ENCODE assay signal across 18 cellular contexts in the genomic region with DNA sequence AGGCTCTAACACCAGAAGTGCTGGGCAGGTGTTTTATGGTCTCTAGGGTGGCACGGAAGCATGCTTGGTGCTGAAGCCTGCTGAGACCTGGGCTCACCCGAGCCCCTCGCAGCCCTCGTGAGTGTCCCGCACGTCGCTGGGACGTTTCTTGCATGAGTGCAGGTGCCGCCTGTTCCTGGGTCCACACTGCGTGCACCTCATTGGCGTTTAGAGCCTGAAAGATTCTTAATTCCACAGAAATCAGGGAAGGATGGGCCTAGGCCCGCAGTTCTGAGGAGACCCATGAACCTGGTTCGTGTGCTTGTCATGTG.
"Had no signal": no experiment of that assay in that cellular context is flagged by ENCODE, and none has a peak within 500 bp of the region (broad histone marks: within the 10 kb centered on the region; RNA-seq: fewer than 3 reads in every experiment).

No MANE protein-coding gene starts in this region.

- H3K27me3 Mint-ChIP-seq: naive thymus-derived CD8-positive, alpha-beta T cell had no signal

- DNase-seq: cerebellar nuclear complex; effector CD4-positive, alpha-beta T cell; endodermal cell; erythroblast; foreskin keratinocyte; immature natural killer cell; left colon; nucleus accumbens; small intestine; stimulated activated CD4-positive, alpha-beta T cell treated with anti-CD3 and anti-CD28 coated beads, Interleukin-12 subunit alpha, Interleukin-12 subunit beta, amount 100 ng/mL, for 4 hours; stimulated activated naive CD8-positive, alpha-beta T cell treated with anti-CD3 and anti-CD28 coated beads, Interleukin-15, Interleukin-2, amounts not matched to agents 100 U/mL and 50 U/mL, for 24 hours; upper lobe of right lung had no signal

- H3K9me3 Mint-ChIP-seq: endodermal cell; immature natural killer cell; naive thymus-derived CD8-positive, alpha-beta T cell had no signal

- H3K9me3 ChIP-seq: mucosa of descending colon, pancreas, tibial nerve, upper lobe of right lung, vagina had no signal

- H3K27ac ChIP-seq: coronary artery, foreskin keratinocyte, pancreas, tibial nerve, upper lobe of right lung, vagina had no signal

- H3K4me3 Mint-ChIP-seq: endodermal cell; immature natural killer cell; naive thymus-derived CD8-positive, alpha-beta T cell had no signal

- ATAC-seq: foreskin keratinocyte; left colon; mucosa of descending colon; naive thymus-derived CD8-positive, alpha-beta T cell; pancreas; stimulated activated naive CD8-positive, alpha-beta T cell treated with anti-CD3 and anti-CD28 coated beads, Interleukin-15, Interleukin-2, amounts not matched to agents 100 U/mL and 50 U/mL, for 24 hours; upper lobe of right lung had no signal

- H3K4me1 ChIP-seq: pancreas, tibial nerve, upper lobe of right lung, vagina had no signal

- H3K27ac Mint-ChIP-seq: endodermal cell; naive thymus-derived CD8-positive, alpha-beta T cell had no signal

- H3K4me3 ChIP-seq: coronary artery, mucosa of descending colon, pancreas, tibial nerve, upper lobe of right lung, vagina had no signal

- H3K27me3 ChIP-seq: foreskin keratinocyte, pancreas, tibial nerve, upper lobe of right lung, vagina had no signal
